ENCODE assay signal across 29 cellular contexts in genomic region chr3:61169621-61170251, GRCh38.
"Had no signal": no experiment of that assay in that cellular context is flagged by ENCODE, and none has a peak within 500 bp of the region (broad histone marks: within the 10 kb centered on the region; RNA-seq: fewer than 3 reads in every experiment).

No MANE protein-coding gene starts in this region.

- H3K27me3 ChIP-seq: ascending aorta, breast epithelium, cardiac muscle cell, colonic mucosa, esophagus squamous epithelium, gastroesophageal sphincter, heart right ventricle had no signal

- H3K4me1 ChIP-seq: ascending aorta, breast epithelium, colonic mucosa, esophagus squamous epithelium, gastroesophageal sphincter had no signal

- H3K27ac ChIP-seq: ascending aorta, breast epithelium, cardiac muscle cell, colonic mucosa, epithelial cell of prostate, esophagus squamous epithelium, gastroesophageal sphincter, heart right ventricle had no signal

- H3K36me3 ChIP-seq: ascending aorta, breast epithelium, cardiac muscle cell, colonic mucosa had no signal

- H3K4me3 ChIP-seq: ascending aorta, breast epithelium, cardiac muscle cell, colonic mucosa, esophagus squamous epithelium, gastroesophageal sphincter, heart right ventricle had no signal

- DNase-seq: activated CD4-positive, alpha-beta memory T cell treated with anti-CD3 and anti-CD28 coated beads for 36 hours; activated CD4-positive, alpha-beta T cell treated with anti-CD3 and anti-CD28 coated beads for 36 hours; activated CD4-positive, alpha-beta T cell treated with anti-CD3 and anti-CD28 coated beads, Interleukin-2, amount 10 ng/mL, durations not matched to agents 24 days and 14 days; activated CD4-positive, CD25-positive, alpha-beta regulatory T cell; activated CD4-positive, CD25-positive, alpha-beta regulatory T cell treated with anti-CD3 and anti-CD28 coated beads, Interleukin-2, amount 50 U/mL, for 72 hours; activated CD8-positive, alpha-beta memory T cell treated with anti-CD3 and anti-CD28 coated beads, Interleukin-2, amount 10 ng/mL, durations not matched to agents 7 days and 5 days; activated CD8-positive, alpha-beta memory T cell treated with anti-CD3 and anti-CD28 coated beads, Interleukin-2, amount 50 U/mL, for 4 hours; activated CD8-positive, alpha-beta T cell treated with anti-CD3 and anti-CD28 coated beads, Interleukin-2, amount 10 ng/mL, durations not matched to agents 7 days and 5 days; activated gamma-delta T cell; activated naive CD4-positive, alpha-beta T cell; activated naive CD4-positive, alpha-beta T cell treated with anti-CD3 and anti-CD28 coated beads, Interleukin-2, amount 10 ng/mL, durations not matched to agents 7 days and 5 days; activated naive CD8-positive, alpha-beta T cell treated with anti-CD3 and anti-CD28 coated beads, Interleukin-2, amount 10 ng/mL, durations not matched to agents 7 days and 5 days; activated T-cell treated with anti-CD3 and anti-CD28 coated beads for 4 hours; activated T-cell treated with anti-CD3 and anti-CD28 coated beads, Interleukin-2, amount 50 U/mL, for 24 hours; activated T-cell treated with anti-CD3 and anti-CD28 coated beads, Interleukin-2, amount 50 U/mL, for 72 hours; central memory CD4-positive, alpha-beta T cell; cerebellar nuclear complex; colonic mucosa; effector CD8-positive, alpha-beta T cell; esophagus squamous epithelium; foreskin melanocyte; heart right ventricle; T-helper 2 cell had no signal

- ATAC-seq: activated CD4-positive, alpha-beta T cell treated with anti-CD3 and anti-CD28 coated beads for 36 hours; activated CD8-positive, alpha-beta memory T cell treated with anti-CD3 and anti-CD28 coated beads, Interleukin-2, amount 10 ng/mL, durations not matched to agents 7 days and 5 days; activated CD8-positive, alpha-beta T cell treated with anti-CD3 and anti-CD28 coated beads, Interleukin-2, amount 10 ng/mL, durations not matched to agents 7 days and 5 days; activated naive CD4-positive, alpha-beta T cell treated with anti-CD3 and anti-CD28 coated beads, Interleukin-2, amount 50 U/mL, for 72 hours; activated T-cell treated with anti-CD3 and anti-CD28 coated beads, Interleukin-2, amount 50 U/mL, for 72 hours; gastroesophageal sphincter; heart right ventricle had no signal

- H3K9me3 ChIP-seq: ascending aorta, colonic mucosa had no signal
